Comparison of ENCODE assay signal across 16 cellular contexts in the genomic region with DNA sequence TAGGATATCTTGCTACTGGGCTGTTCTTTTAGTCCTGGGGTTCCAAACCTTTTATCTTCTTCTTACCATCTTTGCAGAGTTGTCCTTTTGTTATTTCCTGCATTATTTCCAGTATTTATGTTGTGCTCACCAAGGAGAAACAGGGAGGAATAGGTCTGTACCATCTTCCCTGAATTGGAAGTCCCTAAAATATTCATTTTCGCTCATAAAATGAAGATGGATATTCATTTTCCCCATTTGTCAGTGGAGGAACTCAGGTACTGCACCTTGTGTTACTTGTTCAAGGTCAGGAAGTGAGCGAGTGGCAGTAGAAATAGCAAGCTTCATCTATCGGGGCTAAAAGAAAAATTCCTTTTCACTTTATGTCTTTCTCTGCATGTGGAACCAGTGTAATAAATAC.
DNase-seq lines count a peak whose midpoint lies in the region; ATAC-seq and TF ChIP-seq lines count a peak whose summit lies in the region.
"Had no signal": no experiment of that assay in that cellular context is flagged by ENCODE, and none has a peak within 500 bp of the region (broad histone marks: within the 10 kb centered on the region; RNA-seq: fewer than 3 reads in every experiment).

No MANE protein-coding gene starts in this region.

- no peak overlapping the region for H3T11ph ChIP-seq in H9 (ENCODE audit: low read length)

- peaks cover 4 to 7% of the 10 kb centered on the region in 2 experiments; a peak in 3 of 4 replicates for H3K4me1 Mint-ChIP-seq in H9
- peaks cover 23% of the 10 kb centered on the region for H3K4me1 Mint-ChIP-seq in nephron
- H3K4me1 Mint-ChIP-seq: CD4-positive, alpha-beta memory T cell had no signal

- H3K27me3 ChIP-seq in BE2C: no peaks in the 10 kb centered on the region
- H3K27me3 ChIP-seq in H9 (ENCODE audit: insufficient read depth, low read length): no peaks in the 10 kb centered on the region
- H3K27me3 ChIP-seq in gastroesophageal sphincter: no peaks in the 10 kb centered on the region
- no peaks in the 10 kb centered on the region for H3K27me3 ChIP-seq in vagina
- H3K27me3 ChIP-seq: BLaER1 treated with 17β-estradiol and CSF1 and Interleukin-3, amounts not matched to agents 10 nM and 100 nM had no signal

- H3K9ac ChIP-seq in H9 (ENCODE audit: extremely low read depth, insufficient read length, low read length): no peak overlapping the region
- H3K9ac ChIP-seq: BLaER1 treated with 17β-estradiol and CSF1 and Interleukin-3, amounts not matched to agents 10 nM and 100 nM; KMS-11 had no signal

- TF ChIP-seq EP300 in gastroesophageal sphincter (IDR thresholded peaks at IDR 0.05): no peak

- H2BK20ac ChIP-seq in H9 (ENCODE audit: low read depth, low read length, poor library complexity, severe bottlenecking): no peak overlapping the region

- 0 out of 2 replicates have a peak, but pooled peaks have one; percentile 14 for TF ChIP-seq CTCF in BE2C (IDR thresholded peaks at IDR 0.05; ENCODE audit: low read depth, low read length)
- TF ChIP-seq CTCF in H9 (conservative IDR thresholded peaks at IDR 0.05): peak; percentile 40; the same call in 2 of the 3 replicates
- TF ChIP-seq CTCF in nephron (IDR thresholded peaks at IDR 0.05; ENCODE audit: unreplicated experiment in 3 of 3): peak in 2 of 3 experiments; percentile 10 to 11
- no peak for TF ChIP-seq CTCF in gastroesophageal sphincter (IDR thresholded peaks at IDR 0.05)
- no peak for TF ChIP-seq CTCF in vagina (IDR thresholded peaks at IDR 0.05)

- no peaks in the 10 kb centered on the region for H3K79me1 ChIP-seq in H9 (ENCODE audit: insufficient read depth, low read depth, low read length, poor library complexity, severe bottlenecking)

- no peaks in the 10 kb centered on the region for H3K27me3 Mint-ChIP-seq in H9 (ENCODE audit: low read depth)
- H3K27me3 Mint-ChIP-seq in nephron (ENCODE audit: low read depth): no peaks in the 10 kb centered on the region
- H3K27me3 Mint-ChIP-seq: CD4-positive, alpha-beta memory T cell had no signal

- TF ChIP-seq POLR2A in gastroesophageal sphincter (IDR thresholded peaks at IDR 0.05) (no peak), vagina (IDR thresholded peaks at IDR 0.05) (no peak)

- H4K5ac ChIP-seq in H9 (ENCODE audit: insufficient read length, low read depth, low read length): no peak overlapping the region

- H3K27ac Mint-ChIP-seq in H9 (no peak overlapping the region; a peak in 1 of 7 replicates), nephron (peak overlapping the region in 2 of 3 experiments; percentile 86 to 89)
- H3K27ac Mint-ChIP-seq: CD4-positive, alpha-beta memory T cell had no signal

- H3K4me3 ChIP-seq in BE2C (ENCODE audit: low read depth, low read length) (no peak overlapping the region), gastroesophageal sphincter (no peak overlapping the region), vagina (no peak overlapping the region)
- H3K4me3 ChIP-seq: BLaER1 treated with 17β-estradiol and CSF1 and Interleukin-3, amounts not matched to agents 10 nM and 100 nM had no signal

- H3K4me2 ChIP-seq in H9 (ENCODE audit: insufficient read depth, insufficient read length, low read length): no peak overlapping the region
- H3K4me2 ChIP-seq: BLaER1 treated with 17β-estradiol and CSF1 and Interleukin-3, amounts not matched to agents 10 nM and 100 nM; KMS-11 had no signal

- H3K9me3 Mint-ChIP-seq in H9 (no peaks in the 10 kb centered on the region; a peak in 1 of 5 replicates), nephron (no peaks in the 10 kb centered on the region)

- no peak overlapping the region for H2AK5ac ChIP-seq in H9 (ENCODE audit: insufficient read length, low read length)

- H3K14ac ChIP-seq in H9 (ENCODE audit: insufficient read depth, low read length): no peak overlapping the region

- intact Hi-C loops in vagina (cut with DNase I): no loop called here

- H3K36me3 Mint-ChIP-seq in H9 (ENCODE audit: insufficient read depth in 1 of 3, low read depth in 3 of 3): no peaks in the 10 kb centered on the region
- no peaks in the 10 kb centered on the region for H3K36me3 Mint-ChIP-seq in nephron (ENCODE audit: low read depth)
- H3K36me3 Mint-ChIP-seq: CD4-positive, alpha-beta memory T cell had no signal

- H3K18ac ChIP-seq in H9 (ENCODE audit: insufficient read length, low read depth, low read length): no peak overlapping the region

- no peak overlapping the region for H2BK5ac ChIP-seq in H9 (ENCODE audit: insufficient read length, low read length)

- H3K36me3 ChIP-seq in BE2C (no peaks in the 10 kb centered on the region), gastroesophageal sphincter (no peaks in the 10 kb centered on the region), vagina (no peaks in the 10 kb centered on the region)
- H3K36me3 ChIP-seq: BLaER1 treated with 17β-estradiol and CSF1 and Interleukin-3, amounts not matched to agents 10 nM and 100 nM had no signal

- no peak overlapping the region for H2BK15ac ChIP-seq in H9 (ENCODE audit: low read depth, low read length)

- no peak overlapping the region for H4K91ac ChIP-seq in H9 (ENCODE audit: insufficient read length, low read depth, low read length)

- no peak overlapping the region for H2BK120ac ChIP-seq in H9 (ENCODE audit: low read depth, low read length, poor library complexity, severe bottlenecking)

- no peaks in the 10 kb centered on the region for H4K20me1 ChIP-seq in H9 (ENCODE audit: control insufficient read depth, insufficient read depth, insufficient read length)
- H4K20me1 ChIP-seq: BLaER1 treated with 17β-estradiol and CSF1 and Interleukin-3, amounts not matched to agents 10 nM and 100 nM had no signal

- H3K23ac ChIP-seq in H9 (ENCODE audit: insufficient read length, low read depth, low read length): no peak overlapping the region

- DNase-seq in BE2C: no peak
- no peak for DNase-seq in H9
- peak; percentile 43 for DNase-seq in RPMI8226
- no peak for DNase-seq in vagina (ENCODE audit: extremely low spot score in 2 of 2)
- DNase-seq in AML-193 (lab: John Stamatoyannopoulos, UW): no peak
- DNase-seq: Caco-2; CD4-positive, alpha-beta memory T cell; EL; GF-D8; IMR-90; NCI-H774; Right ventricle myocardium superior had no signal

- H3K4me3 Mint-ChIP-seq in H9 (no peak overlapping the region), nephron (no peak overlapping the region)
- H3K4me3 Mint-ChIP-seq: CD4-positive, alpha-beta memory T cell had no signal

- no peaks in the 10 kb centered on the region for H3K79me2 ChIP-seq in H9 (ENCODE audit: insufficient read depth, low read length)

- no peak overlapping the region for H2AFZ ChIP-seq in H9 (ENCODE audit: low read length)

- ATAC-seq in gastroesophageal sphincter: no peak

- H2BK12ac ChIP-seq in H9 (ENCODE audit: insufficient read length, low read depth, low read length): no peak overlapping the region

- H3K4ac ChIP-seq in H9 (ENCODE audit: low read depth, low read length): no peak overlapping the region

- H3K56ac ChIP-seq in H9 (ENCODE audit: insufficient read length, low read depth, low read length): no peak overlapping the region

- H3K9me3 ChIP-seq in BE2C: no peaks in the 10 kb centered on the region
- no peaks in the 10 kb centered on the region for H3K9me3 ChIP-seq in H9 (ENCODE audit: control insufficient read depth, low read depth, low read length)
- no peaks in the 10 kb centered on the region for H3K9me3 ChIP-seq in gastroesophageal sphincter
- H3K9me3 ChIP-seq in vagina: no peaks in the 10 kb centered on the region
- H3K9me3 ChIP-seq: BLaER1 treated with 17β-estradiol and CSF1 and Interleukin-3, amounts not matched to agents 10 nM and 100 nM; Caco-2 had no signal

- H4K8ac ChIP-seq in H9 (replicated peaks; ENCODE audit: insufficient read length, low read depth, low read length): no peak overlapping the region

- no CpG with 5 or more reads among the region's 3 CpGs for WGBS in H9 (ENCODE audit: extremely low coverage, insufficient read length, low lambda C conversion rate)
- WGBS in gastroesophageal sphincter (ENCODE audit: low coverage in 1 of 2), 2 donors: 82 to 100% methylated on average over 1 to 3 of the region's 3 CpGs

- H3K4me1 ChIP-seq in BE2C: no peaks in the 10 kb centered on the region
- H3K4me1 ChIP-seq in H9 (ENCODE audit: insufficient read depth, low read length): peaks cover 2% of the 10 kb centered on the region; the same call in 1 of the 2 replicates
- H3K4me1 ChIP-seq in gastroesophageal sphincter: peaks cover 0 to 4% (median 0%) of the 10 kb centered on the region in 3 donors
- no peaks in the 10 kb centered on the region for H3K4me1 ChIP-seq in vagina
- H3K4me1 ChIP-seq: BLaER1 treated with 17β-estradiol and CSF1 and Interleukin-3, amounts not matched to agents 10 nM and 100 nM; Caco-2 had no signal

- H3K23me2 ChIP-seq in H9 (ENCODE audit: insufficient read length, low read depth, low read length, poor library complexity, severe bottlenecking): no peaks in the 10 kb centered on the region

- H3K27ac ChIP-seq in H9 (ENCODE audit: insufficient read length, low read depth, low read length) (no peak overlapping the region), gastroesophageal sphincter (no peak overlapping the region), vagina (no peak overlapping the region)
- H3K27ac ChIP-seq: BLaER1 treated with 17β-estradiol and CSF1 and Interleukin-3, amounts not matched to agents 10 nM and 100 nM; KMS-11 had no signal

Comparison
In these comparisons a context has a peak if more than half of its experiments do, and no peak if none do; other contexts are left out.
1. CTCF ChIP-seq: peak in BE2C (single experiment), H9 (single experiment) and nephron (2 of 3); none in gastroesophageal sphincter (0 of 4) and vagina (0 of 3).
2. H3K27ac Mint-ChIP-seq: peak in nephron (2 of 3); none in H9 (0 of 3).